2 cellular contexts compared by ENCODE assay signal in the genomic region with DNA sequence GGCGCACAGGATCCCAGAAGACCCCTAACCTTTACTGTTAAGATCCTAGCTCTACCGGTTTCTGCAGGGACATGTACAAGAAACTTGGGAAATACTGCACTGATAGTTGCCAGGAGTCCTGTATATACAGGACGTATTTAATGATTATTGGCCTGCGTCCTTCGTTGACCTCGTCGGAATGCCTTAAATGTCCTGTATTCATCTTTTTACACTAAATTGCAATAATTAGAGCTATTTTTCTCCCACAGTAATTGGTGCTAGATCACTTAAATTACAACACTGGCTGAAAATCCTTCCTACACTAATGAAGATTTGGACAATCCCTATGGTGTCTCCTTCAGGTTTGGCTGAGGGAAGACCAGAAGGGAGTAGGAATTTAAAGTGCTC.
TF ChIP-seq lines count a peak whose summit lies in the region.

No MANE protein-coding gene starts in this region.

TF ChIP-seq in GM23338, 12 proteins besides CTCF, POLR2A, EP300 and RAD21 (continued from another document):
- TF ChIP-seq, protein P1, sequence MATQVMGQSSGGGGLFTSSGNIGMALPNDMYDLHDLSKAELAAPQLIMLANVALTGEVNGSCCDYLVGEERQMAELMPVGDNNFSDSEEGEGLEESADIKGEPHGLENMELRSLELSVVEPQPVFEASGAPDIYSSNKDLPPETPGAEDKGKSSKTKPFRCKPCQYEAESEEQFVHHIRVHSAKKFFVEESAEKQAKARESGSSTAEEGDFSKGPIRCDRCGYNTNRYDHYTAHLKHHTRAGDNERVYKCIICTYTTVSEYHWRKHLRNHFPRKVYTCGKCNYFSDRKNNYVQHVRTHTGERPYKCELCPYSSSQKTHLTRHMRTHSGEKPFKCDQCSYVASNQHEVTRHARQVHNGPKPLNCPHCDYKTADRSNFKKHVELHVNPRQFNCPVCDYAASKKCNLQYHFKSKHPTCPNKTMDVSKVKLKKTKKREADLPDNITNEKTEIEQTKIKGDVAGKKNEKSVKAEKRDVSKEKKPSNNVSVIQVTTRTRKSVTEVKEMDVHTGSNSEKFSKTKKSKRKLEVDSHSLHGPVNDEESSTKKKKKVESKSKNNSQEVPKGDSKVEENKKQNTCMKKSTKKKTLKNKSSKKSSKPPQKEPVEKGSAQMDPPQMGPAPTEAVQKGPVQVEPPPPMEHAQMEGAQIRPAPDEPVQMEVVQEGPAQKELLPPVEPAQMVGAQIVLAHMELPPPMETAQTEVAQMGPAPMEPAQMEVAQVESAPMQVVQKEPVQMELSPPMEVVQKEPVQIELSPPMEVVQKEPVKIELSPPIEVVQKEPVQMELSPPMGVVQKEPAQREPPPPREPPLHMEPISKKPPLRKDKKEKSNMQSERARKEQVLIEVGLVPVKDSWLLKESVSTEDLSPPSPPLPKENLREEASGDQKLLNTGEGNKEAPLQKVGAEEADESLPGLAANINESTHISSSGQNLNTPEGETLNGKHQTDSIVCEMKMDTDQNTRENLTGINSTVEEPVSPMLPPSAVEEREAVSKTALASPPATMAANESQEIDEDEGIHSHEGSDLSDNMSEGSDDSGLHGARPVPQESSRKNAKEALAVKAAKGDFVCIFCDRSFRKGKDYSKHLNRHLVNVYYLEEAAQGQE (IDR thresholded peaks at IDR 0.05; ENCODE audit: unreplicated experiment), result no peak
- TF ChIP-seq ZNF114 (CRISPR knock-in tag; IDR thresholded peaks at IDR 0.05) (no peak), CREB1 (CRISPR knock-in tag; IDR thresholded peaks at IDR 0.05; ENCODE audit: low read depth) (no peak), STAT1 (IDR thresholded peaks at IDR 0.05; ENCODE audit: unreplicated experiment) (no peak)
- TF ChIP-seq, protein P2, sequence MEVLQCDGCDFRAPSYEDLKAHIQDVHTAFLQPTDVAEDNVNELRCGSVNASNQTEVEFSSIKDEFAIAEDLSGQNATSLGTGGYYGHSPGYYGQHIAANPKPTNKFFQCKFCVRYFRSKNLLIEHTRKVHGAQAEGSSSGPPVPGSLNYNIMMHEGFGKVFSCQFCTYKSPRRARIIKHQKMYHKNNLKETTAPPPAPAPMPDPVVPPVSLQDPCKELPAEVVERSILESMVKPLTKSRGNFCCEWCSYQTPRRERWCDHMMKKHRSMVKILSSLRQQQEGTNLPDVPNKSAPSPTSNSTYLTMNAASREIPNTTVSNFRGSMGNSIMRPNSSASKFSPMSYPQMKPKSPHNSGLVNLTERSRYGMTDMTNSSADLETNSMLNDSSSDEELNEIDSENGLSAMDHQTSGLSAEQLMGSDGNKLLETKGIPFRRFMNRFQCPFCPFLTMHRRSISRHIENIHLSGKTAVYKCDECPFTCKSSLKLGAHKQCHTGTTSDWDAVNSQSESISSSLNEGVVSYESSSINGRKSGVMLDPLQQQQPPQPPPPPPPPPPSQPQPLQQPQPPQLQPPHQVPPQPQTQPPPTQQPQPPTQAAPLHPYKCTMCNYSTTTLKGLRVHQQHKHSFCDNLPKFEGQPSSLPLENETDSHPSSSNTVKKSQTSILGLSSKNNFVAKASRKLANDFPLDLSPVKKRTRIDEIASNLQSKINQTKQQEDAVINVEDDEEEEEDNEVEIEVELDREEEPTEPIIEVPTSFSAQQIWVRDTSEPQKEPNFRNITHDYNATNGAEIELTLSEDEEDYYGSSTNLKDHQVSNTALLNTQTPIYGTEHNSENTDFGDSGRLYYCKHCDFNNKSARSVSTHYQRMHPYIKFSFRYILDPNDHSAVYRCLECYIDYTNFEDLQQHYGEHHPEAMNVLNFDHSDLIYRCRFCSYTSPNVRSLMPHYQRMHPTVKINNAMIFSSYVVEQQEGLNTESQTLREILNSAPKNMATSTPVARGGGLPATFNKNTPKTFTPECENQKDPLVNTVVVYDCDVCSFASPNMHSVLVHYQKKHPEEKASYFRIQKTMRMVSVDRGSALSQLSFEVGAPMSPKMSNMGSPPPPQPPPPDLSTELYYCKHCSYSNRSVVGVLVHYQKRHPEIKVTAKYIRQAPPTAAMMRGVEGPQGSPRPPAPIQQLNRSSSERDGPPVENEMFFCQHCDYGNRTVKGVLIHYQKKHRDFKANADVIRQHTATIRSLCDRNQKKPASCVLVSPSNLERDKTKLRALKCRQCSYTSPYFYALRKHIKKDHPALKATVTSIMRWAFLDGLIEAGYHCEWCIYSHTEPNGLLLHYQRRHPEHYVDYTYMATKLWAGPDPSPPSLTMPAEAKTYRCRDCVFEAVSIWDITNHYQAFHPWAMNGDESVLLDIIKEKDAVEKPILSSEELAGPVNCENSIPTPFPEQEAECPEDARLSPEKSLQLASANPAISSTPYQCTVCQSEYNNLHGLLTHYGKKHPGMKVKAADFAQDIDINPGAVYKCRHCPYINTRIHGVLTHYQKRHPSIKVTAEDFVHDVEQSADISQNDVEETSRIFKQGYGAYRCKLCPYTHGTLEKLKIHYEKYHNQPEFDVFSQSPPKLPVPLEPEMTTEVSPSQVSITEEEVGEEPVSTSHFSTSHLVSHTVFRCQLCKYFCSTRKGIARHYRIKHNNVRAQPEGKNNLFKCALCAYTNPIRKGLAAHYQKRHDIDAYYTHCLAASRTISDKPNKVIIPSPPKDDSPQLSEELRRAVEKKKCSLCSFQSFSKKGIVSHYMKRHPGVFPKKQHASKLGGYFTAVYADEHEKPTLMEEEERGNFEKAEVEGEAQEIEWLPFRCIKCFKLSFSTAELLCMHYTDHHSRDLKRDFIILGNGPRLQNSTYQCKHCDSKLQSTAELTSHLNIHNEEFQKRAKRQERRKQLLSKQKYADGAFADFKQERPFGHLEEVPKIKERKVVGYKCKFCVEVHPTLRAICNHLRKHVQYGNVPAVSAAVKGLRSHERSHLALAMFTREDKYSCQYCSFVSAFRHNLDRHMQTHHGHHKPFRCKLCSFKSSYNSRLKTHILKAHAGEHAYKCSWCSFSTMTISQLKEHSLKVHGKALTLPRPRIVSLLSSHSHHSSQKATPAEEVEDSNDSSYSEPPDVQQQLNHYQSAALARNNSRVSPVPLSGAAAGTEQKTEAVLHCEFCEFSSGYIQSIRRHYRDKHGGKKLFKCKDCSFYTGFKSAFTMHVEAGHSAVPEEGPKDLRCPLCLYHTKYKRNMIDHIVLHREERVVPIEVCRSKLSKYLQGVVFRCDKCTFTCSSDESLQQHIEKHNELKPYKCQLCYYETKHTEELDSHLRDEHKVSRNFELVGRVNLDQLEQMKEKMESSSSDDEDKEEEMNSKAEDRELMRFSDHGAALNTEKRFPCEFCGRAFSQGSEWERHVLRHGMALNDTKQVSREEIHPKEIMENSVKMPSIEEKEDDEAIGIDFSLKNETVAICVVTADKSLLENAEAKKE (CRISPR knock-in tag; IDR thresholded peaks at IDR 0.05), result no peak
- TF ChIP-seq, protein P3, sequence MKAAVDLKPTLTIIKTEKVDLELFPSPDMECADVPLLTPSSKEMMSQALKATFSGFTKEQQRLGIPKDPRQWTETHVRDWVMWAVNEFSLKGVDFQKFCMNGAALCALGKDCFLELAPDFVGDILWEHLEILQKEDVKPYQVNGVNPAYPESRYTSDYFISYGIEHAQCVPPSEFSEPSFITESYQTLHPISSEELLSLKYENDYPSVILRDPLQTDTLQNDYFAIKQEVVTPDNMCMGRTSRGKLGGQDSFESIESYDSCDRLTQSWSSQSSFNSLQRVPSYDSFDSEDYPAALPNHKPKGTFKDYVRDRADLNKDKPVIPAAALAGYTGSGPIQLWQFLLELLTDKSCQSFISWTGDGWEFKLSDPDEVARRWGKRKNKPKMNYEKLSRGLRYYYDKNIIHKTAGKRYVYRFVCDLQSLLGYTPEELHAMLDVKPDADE (IDR thresholded peaks at IDR 0.05), result no peak
TF ChIP-seq in GM23338: peak in this region for 0.

TF ChIP-seq in WTC11, 78 proteins besides CTCF, POLR2A, EP300 and RAD21 (continued from another document):
- TF ChIP-seq, protein P4, sequence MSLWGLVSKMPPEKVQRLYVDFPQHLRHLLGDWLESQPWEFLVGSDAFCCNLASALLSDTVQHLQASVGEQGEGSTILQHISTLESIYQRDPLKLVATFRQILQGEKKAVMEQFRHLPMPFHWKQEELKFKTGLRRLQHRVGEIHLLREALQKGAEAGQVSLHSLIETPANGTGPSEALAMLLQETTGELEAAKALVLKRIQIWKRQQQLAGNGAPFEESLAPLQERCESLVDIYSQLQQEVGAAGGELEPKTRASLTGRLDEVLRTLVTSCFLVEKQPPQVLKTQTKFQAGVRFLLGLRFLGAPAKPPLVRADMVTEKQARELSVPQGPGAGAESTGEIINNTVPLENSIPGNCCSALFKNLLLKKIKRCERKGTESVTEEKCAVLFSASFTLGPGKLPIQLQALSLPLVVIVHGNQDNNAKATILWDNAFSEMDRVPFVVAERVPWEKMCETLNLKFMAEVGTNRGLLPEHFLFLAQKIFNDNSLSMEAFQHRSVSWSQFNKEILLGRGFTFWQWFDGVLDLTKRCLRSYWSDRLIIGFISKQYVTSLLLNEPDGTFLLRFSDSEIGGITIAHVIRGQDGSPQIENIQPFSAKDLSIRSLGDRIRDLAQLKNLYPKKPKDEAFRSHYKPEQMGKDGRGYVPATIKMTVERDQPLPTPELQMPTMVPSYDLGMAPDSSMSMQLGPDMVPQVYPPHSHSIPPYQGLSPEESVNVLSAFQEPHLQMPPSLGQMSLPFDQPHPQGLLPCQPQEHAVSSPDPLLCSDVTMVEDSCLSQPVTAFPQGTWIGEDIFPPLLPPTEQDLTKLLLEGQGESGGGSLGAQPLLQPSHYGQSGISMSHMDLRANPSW (CRISPR knock-in tag; conservative IDR thresholded peaks at IDR 0.05; ENCODE audit: low read depth), result no peak
- TF ChIP-seq, protein P5, sequence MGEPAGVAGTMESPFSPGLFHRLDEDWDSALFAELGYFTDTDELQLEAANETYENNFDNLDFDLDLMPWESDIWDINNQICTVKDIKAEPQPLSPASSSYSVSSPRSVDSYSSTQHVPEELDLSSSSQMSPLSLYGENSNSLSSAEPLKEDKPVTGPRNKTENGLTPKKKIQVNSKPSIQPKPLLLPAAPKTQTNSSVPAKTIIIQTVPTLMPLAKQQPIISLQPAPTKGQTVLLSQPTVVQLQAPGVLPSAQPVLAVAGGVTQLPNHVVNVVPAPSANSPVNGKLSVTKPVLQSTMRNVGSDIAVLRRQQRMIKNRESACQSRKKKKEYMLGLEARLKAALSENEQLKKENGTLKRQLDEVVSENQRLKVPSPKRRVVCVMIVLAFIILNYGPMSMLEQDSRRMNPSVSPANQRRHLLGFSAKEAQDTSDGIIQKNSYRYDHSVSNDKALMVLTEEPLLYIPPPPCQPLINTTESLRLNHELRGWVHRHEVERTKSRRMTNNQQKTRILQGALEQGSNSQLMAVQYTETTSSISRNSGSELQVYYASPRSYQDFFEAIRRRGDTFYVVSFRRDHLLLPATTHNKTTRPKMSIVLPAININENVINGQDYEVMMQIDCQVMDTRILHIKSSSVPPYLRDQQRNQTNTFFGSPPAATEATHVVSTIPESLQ (CRISPR knock-in tag; IDR thresholded peaks at IDR 0.05), result no peak
- TF ChIP-seq FOXJ3 (CRISPR knock-in tag; IDR thresholded peaks at IDR 0.05; ENCODE audit: borderline replicate concordance) (no peak), JAZF1 (CRISPR knock-in tag; IDR thresholded peaks at IDR 0.05) (no peak), ZNF671 (CRISPR knock-in tag; IDR thresholded peaks at IDR 0.05) (no peak), NFE2L1 (CRISPR knock-in tag; IDR thresholded peaks at IDR 0.05) (no peak)
- TF ChIP-seq, protein P6, sequence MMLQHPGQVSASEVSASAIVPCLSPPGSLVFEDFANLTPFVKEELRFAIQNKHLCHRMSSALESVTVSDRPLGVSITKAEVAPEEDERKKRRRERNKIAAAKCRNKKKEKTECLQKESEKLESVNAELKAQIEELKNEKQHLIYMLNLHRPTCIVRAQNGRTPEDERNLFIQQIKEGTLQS (CRISPR knock-in tag; conservative IDR thresholded peaks at IDR 0.05), result no peak
- TF ChIP-seq, protein P7, sequence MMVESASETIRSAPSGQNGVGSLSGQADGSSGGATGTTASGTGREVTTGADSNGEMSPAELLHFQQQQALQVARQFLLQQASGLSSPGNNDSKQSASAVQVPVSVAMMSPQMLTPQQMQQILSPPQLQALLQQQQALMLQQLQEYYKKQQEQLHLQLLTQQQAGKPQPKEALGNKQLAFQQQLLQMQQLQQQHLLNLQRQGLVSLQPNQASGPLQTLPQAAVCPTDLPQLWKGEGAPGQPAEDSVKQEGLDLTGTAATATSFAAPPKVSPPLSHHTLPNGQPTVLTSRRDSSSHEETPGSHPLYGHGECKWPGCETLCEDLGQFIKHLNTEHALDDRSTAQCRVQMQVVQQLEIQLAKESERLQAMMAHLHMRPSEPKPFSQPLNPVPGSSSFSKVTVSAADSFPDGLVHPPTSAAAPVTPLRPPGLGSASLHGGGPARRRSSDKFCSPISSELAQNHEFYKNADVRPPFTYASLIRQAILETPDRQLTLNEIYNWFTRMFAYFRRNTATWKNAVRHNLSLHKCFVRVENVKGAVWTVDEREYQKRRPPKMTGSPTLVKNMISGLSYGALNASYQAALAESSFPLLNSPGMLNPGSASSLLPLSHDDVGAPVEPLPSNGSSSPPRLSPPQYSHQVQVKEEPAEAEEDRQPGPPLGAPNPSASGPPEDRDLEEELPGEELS (CRISPR knock-in tag; IDR thresholded peaks at IDR 0.05), result no peak
